8 cellular contexts compared by ENCODE assay signal in the genomic region with DNA sequence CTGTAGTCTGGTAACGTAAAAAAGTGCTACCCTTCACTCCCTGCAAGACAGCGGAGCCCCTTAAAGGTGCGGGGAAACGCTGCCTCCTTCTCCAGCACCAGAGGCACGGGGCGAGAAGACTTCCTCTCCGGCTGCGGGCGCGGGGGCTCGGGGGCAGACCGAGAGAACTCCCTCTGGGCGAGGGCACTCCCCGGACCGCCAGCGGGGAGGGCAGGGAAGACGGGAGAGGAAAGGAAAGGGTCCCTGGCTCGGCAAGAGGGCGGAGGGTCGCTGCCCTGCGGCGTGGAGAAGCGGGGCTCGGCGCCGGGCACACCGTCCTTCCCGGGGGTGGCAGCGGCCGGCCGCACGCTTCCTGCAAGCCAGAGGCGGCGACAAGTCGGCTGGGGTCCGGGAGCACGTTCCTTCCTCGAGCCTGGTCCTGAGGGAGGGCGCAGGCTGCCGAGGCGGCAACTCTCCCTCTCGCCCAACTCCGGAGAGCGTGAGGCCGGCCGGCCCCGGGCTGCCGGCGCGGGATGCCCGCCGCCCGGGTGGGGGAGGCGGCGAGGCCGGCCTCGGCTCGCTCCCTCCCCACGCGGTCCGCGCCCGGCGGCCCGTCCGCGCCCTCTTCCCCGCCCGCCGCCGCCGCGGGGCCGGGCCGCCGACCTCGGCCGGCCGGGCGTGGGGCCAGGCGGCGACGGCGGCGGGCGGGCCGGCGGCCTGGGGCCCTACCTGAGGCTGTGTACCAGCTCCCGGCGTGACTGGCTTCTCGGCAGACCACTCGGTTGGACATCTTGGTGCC. TPM values are rescaled to one million over a fixed set of nuclear protein-coding genes. Genes with fewer than 3 reads are reported as not detected.
DNase-seq lines count a peak whose midpoint lies in the region; ATAC-seq and TF ChIP-seq lines count a peak whose summit lies in the region.

No MANE protein-coding gene starts in this region.

- H3K4me2 ChIP-seq in DND-41 (ENCODE audit: insufficient read depth, low read length): peak overlapping the region; percentile 89

- no peak for TF ChIP-seq CTCF in DND-41 (IDR thresholded peaks at IDR 0.05; ENCODE audit: borderline replicate concordance, extremely low read depth, low read length, poor library complexity, severe bottlenecking)

- H2AFZ ChIP-seq in DND-41 (ENCODE audit: low read depth, low read length): peak overlapping the region; percentile 65

- H3K36me3 ChIP-seq in DND-41 (ENCODE audit: insufficient read depth, low read length) (no peaks in the 10 kb centered on the region), HUES48 (ENCODE audit: control insufficient read depth, insufficient read depth, low read length) (no peaks in the 10 kb centered on the region)

- H3K9ac ChIP-seq in DND-41 (ENCODE audit: low read depth, low read length) (peak overlapping the region; percentile 80), HUES48 (ENCODE audit: low read depth, low read length) (peak overlapping the region; percentile 74)

- no peaks in the 10 kb centered on the region for H3K9me3 ChIP-seq in DND-41 (ENCODE audit: insufficient read depth, low read length, severe bottlenecking)
- H3K9me3 ChIP-seq in HUES48 (ENCODE audit: control insufficient read depth, insufficient read depth, low read length): no peaks in the 10 kb centered on the region

- peaks cover 42% of the 10 kb centered on the region for H3K4me1 ChIP-seq in DND-41 (ENCODE audit: insufficient read depth, low read length)
- peaks cover 26% of the 10 kb centered on the region for H3K4me1 ChIP-seq in HUES48 (ENCODE audit: control insufficient read depth, insufficient read depth, low read length)

- H3K27me3 ChIP-seq in DND-41 (ENCODE audit: insufficient read depth, low read length, poor library complexity) (no peaks in the 10 kb centered on the region), HUES48 (ENCODE audit: control insufficient read depth, insufficient read depth, low read length) (no peaks in the 10 kb centered on the region)

- ATAC-seq in DND-41 (ENCODE audit: insufficient read depth, low read depth): peak; percentile 20
- peak; percentile 28 for ATAC-seq in GM21360 (IDR thresholded peaks at IDR 0.05; ENCODE audit: unreplicated experiment)
- ATAC-seq in activated CD4-positive, CD25-positive, alpha-beta regulatory T cell treated with anti-CD3 and anti-CD28 coated beads, Interleukin-2, amount 50 U/mL, for 24 hours: peak; percentile 3

- peaks cover 52% of the 10 kb centered on the region for H3K79me2 ChIP-seq in DND-41 (ENCODE audit: insufficient read depth, low read length)

- H4K20me1 ChIP-seq in DND-41 (ENCODE audit: insufficient read depth, low read length): peaks cover 30% of the 10 kb centered on the region

- H3K4me3 ChIP-seq in DND-41 (ENCODE audit: low read depth in 1 of 2, low read length in 2 of 2): peak overlapping the region; percentile 54 to 81; a peak in 3 of 4 replicates
- peak overlapping the region; percentile 94 for H3K4me3 ChIP-seq in HUES48 (ENCODE audit: low read depth, low read length)

- H3K27ac ChIP-seq in DND-41 (ENCODE audit: low read length): peak overlapping the region; percentile 45
- H3K27ac ChIP-seq in HUES48 (ENCODE audit: low read depth, low read length): peak overlapping the region; percentile 73

- peak; percentile 63 for DNase-seq in DND-41
- DNase-seq in cerebellum (ENCODE audit: low spot score): peak; percentile 52
- peak; percentile 67 for DNase-seq in left kidney (ENCODE audit: low read depth, low spot score)
- DNase-seq in stimulated activated CD4-positive, alpha-beta T cell treated with anti-CD3 and anti-CD28 coated beads, Interleukin-4, amount 100 ng/mL, for 1 hour: peak; percentile 39
- DNase-seq in NCI-H1436 treated with DMSO at 0.1 percent for 48 hours (lab: John Stamatoyannopoulos, UW): no peak

RNA-seq across cellular contexts. Expression of a gene that starts 1.1 kb away (rescaled TPM):
- total RNA-seq in cerebellum: 60.9 TPM

RNA-seq across cellular contexts. Expression of a gene that starts 29.9 kb away (rescaled TPM):
- 36.7 TPM for total RNA-seq in cerebellum

RNA-seq across cellular contexts. Expression of a gene that starts 53.7 kb away (rescaled TPM):
- 106 TPM for total RNA-seq in cerebellum
